1 cellular context compared by ENCODE assay signal in the genomic region with DNA sequence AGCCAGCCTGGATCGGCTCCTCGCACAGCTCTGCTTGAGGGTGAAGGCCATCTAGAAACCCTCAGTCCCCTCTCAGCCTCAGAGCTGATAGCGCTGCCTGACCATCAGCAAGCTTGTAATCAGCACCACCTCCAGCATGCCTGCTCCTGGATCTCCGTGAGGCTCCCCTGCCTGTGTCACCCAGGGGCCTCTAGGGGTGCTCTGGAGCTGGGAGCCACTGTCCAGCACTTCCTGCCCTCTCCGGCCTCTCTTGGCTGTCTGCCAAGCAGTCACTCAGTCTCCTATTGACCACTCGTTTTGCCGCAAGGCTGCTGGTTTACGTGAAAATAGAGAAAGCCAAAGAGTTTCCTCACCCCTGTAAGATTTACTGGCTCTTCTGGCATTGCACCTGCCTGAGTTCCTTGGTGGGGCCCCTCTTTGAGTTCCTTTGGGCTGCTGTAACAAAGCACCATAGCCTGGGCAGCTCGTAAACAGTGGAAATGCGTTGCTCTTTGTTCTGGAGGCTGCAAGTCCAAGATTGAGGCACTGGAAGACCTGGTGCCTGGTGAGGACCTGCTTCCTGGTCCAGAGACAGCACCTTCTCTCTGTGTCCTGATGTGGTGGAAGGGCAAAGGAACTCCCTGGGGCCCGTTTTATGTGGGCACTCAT.
TF ChIP-seq lines count a peak whose summit lies in the region.

No MANE protein-coding gene starts in this region.

TF ChIP-seq in HepG2, 621 proteins besides CTCF, POLR2A, EP300 and RAD21 (continued from another document and continues in another):
- TF ChIP-seq, protein P1, sequence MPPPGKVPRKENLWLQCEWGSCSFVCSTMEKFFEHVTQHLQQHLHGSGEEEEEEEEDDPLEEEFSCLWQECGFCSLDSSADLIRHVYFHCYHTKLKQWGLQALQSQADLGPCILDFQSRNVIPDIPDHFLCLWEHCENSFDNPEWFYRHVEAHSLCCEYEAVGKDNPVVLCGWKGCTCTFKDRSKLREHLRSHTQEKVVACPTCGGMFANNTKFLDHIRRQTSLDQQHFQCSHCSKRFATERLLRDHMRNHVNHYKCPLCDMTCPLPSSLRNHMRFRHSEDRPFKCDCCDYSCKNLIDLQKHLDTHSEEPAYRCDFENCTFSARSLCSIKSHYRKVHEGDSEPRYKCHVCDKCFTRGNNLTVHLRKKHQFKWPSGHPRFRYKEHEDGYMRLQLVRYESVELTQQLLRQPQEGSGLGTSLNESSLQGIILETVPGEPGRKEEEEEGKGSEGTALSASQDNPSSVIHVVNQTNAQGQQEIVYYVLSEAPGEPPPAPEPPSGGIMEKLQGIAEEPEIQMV (CRISPR knock-in tag; IDR thresholded peaks at IDR 0.05; ENCODE audit: low read depth): 0 out of 2 replicates have a peak, but pooled peaks have one; percentile 19
- TF ChIP-seq TARDBP (CRISPR knock-in tag; IDR thresholded peaks at IDR 0.05): peak; percentile 91
- TF ChIP-seq, protein P2, sequence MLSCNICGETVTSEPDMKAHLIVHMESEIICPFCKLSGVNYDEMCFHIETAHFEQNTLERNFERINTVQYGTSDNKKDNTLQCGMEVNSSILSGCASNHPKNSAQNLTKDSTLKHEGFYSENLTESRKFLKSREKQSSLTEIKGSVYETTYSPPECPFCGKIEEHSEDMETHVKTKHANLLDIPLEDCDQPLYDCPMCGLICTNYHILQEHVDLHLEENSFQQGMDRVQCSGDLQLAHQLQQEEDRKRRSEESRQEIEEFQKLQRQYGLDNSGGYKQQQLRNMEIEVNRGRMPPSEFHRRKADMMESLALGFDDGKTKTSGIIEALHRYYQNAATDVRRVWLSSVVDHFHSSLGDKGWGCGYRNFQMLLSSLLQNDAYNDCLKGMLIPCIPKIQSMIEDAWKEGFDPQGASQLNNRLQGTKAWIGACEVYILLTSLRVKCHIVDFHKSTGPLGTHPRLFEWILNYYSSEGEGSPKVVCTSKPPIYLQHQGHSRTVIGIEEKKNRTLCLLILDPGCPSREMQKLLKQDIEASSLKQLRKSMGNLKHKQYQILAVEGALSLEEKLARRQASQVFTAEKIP (CRISPR knock-in tag; IDR thresholded peaks at IDR 0.05; ENCODE audit: borderline replicate concordance): no peak
- TF ChIP-seq SMYD3 (CRISPR knock-in tag; IDR thresholded peaks at IDR 0.05): peak; percentile 62; the same call in 1 of the 2 replicates
- TF ChIP-seq, protein P3, sequence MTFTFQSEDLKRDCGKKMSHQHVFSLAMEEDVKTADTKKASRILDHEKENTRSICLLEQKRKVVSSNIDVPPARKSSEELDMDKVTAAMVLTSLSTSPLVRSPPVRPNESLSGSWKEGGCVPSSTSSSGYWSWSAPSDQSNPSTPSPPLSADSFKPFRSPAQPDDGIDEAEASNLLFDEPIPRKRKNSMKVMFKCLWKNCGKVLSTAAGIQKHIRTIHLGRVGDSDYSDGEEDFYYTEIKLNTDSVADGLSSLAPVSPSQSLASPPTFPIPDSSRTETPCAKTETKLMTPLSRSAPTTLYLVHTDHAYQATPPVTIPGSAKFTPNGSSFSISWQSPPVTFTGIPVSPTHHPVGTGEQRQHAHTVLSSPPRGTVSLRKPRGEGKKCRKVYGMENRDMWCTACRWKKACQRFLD (CRISPR knock-in tag; IDR thresholded peaks at IDR 0.05; ENCODE audit: borderline replicate concordance): 0 out of 2 replicates have a peak, but pooled peaks have one; percentile 42
- TF ChIP-seq ZNF296 (CRISPR knock-in tag; conservative IDR thresholded peaks at IDR 0.05): no peak; the same call in 1 of the 2 replicates
- TF ChIP-seq, protein P4, sequence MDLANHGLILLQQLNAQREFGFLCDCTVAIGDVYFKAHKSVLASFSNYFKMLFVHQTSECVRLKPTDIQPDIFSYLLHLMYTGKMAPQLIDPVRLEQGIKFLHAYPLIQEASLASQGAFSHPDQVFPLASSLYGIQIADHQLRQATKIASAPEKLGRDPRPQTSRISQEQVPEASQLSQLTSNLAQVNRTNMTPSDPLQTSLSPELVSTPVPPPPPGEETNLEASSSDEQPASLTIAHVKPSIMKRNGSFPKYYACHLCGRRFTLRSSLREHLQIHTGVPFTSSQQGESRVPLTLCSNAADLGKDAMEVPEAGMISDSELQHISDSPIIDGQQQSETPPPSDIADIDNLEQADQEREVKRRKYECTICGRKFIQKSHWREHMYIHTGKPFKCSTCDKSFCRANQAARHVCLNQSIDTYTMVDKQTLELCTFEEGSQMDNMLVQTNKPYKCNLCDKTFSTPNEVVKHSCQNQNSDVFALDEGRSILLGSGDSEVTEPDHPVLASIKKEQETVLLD (CRISPR knock-in tag; IDR thresholded peaks at IDR 0.05; ENCODE audit: low read depth): no peak
- TF ChIP-seq JUND (CRISPR knock-in tag; IDR thresholded peaks at IDR 0.05): no peak
- TF ChIP-seq ZC3H13 (CRISPR knock-in tag; IDR thresholded peaks at IDR 0.05): no peak
- TF ChIP-seq NCOA2 (CRISPR knock-in tag; IDR thresholded peaks at IDR 0.05): peak; percentile 72; the same call in 1 of the 2 replicates
- no peak for TF ChIP-seq SOX13 (IDR thresholded peaks at IDR 0.05)
- peak in 1 of 2 experiments; percentile 69; a peak in 2 of 4 replicates for TF ChIP-seq SOX13 (CRISPR knock-in tag; conservative IDR thresholded peaks at IDR 0.05 in 1 of 2, IDR thresholded peaks at IDR 0.05 in 1 of 2)
- TF ChIP-seq ZFP37 (CRISPR knock-in tag; IDR thresholded peaks at IDR 0.05; ENCODE audit: borderline replicate concordance): peak; percentile 68; the same call in 1 of the 2 replicates
- TF ChIP-seq, protein P5, sequence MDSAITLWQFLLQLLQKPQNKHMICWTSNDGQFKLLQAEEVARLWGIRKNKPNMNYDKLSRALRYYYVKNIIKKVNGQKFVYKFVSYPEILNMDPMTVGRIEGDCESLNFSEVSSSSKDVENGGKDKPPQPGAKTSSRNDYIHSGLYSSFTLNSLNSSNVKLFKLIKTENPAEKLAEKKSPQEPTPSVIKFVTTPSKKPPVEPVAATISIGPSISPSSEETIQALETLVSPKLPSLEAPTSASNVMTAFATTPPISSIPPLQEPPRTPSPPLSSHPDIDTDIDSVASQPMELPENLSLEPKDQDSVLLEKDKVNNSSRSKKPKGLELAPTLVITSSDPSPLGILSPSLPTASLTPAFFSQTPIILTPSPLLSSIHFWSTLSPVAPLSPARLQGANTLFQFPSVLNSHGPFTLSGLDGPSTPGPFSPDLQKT (CRISPR knock-in tag; IDR thresholded peaks at IDR 0.05; ENCODE audit: borderline replicate concordance): no peak
- TF ChIP-seq ZNF556 (CRISPR knock-in tag; IDR thresholded peaks at IDR 0.05; ENCODE audit: borderline replicate concordance): peak; percentile 72; the same call in 1 of the 2 replicates
- peak; percentile 82; the same call in 1 of the 2 replicates for TF ChIP-seq ZNF331 (CRISPR knock-in tag; IDR thresholded peaks at IDR 0.05)
- peak; percentile 82 for TF ChIP-seq SKI (IDR thresholded peaks at IDR 0.05; ENCODE audit: partially characterized antibody)
- TF ChIP-seq, protein P6, sequence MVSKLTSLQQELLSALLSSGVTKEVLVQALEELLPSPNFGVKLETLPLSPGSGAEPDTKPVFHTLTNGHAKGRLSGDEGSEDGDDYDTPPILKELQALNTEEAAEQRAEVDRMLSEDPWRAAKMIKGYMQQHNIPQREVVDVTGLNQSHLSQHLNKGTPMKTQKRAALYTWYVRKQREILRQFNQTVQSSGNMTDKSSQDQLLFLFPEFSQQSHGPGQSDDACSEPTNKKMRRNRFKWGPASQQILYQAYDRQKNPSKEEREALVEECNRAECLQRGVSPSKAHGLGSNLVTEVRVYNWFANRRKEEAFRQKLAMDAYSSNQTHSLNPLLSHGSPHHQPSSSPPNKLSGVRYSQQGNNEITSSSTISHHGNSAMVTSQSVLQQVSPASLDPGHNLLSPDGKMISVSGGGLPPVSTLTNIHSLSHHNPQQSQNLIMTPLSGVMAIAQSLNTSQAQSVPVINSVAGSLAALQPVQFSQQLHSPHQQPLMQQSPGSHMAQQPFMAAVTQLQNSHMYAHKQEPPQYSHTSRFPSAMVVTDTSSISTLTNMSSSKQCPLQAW (CRISPR knock-in tag; IDR thresholded peaks at IDR 0.05): peak; percentile 88
- no peak for TF ChIP-seq ZSCAN20 (CRISPR knock-in tag; IDR thresholded peaks at IDR 0.05; ENCODE audit: borderline replicate concordance)
- TF ChIP-seq RXRA (CRISPR knock-in tag; IDR thresholded peaks at IDR 0.05): 0 out of 2 replicates have a peak, but pooled peaks have one; percentile 44
- peak in 1 of 2 experiments; percentile 79; a peak in 1 of 4 replicates for TF ChIP-seq KLF16 (CRISPR knock-in tag; IDR thresholded peaks at IDR 0.05)
- peak; percentile 98 for TF ChIP-seq NFIC (IDR thresholded peaks at IDR 0.05; ENCODE audit: low read length)
- TF ChIP-seq, protein P7, sequence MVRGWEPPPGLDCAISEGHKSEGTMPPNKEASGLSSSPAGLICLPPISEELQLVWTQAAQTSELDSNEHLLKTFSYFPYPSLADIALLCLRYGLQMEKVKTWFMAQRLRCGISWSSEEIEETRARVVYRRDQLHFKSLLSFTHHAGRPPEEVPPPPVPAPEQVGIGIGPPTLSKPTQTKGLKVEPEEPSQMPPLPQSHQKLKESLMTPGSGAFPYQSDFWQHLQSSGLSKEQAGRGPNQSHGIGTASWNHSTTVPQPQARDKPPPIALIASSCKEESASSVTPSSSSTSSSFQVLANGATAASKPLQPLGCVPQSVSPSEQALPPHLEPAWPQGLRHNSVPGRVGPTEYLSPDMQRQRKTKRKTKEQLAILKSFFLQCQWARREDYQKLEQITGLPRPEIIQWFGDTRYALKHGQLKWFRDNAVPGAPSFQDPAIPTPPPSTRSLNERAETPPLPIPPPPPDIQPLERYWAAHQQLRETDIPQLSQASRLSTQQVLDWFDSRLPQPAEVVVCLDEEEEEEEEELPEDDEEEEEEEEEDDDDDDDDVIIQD (CRISPR knock-in tag; IDR thresholded peaks at IDR 0.05; ENCODE audit: low read depth): peak; percentile 89
- TF ChIP-seq KDM3A (CRISPR knock-in tag; IDR thresholded peaks at IDR 0.05; ENCODE audit: low read depth): peak; percentile 62; the same call in 1 of the 2 replicates
- peak; percentile 81; the same call in 1 of the 2 replicates for TF ChIP-seq ZNF124 (CRISPR knock-in tag; IDR thresholded peaks at IDR 0.05)
- no peak for TF ChIP-seq ZNF484 (CRISPR knock-in tag; IDR thresholded peaks at IDR 0.05; ENCODE audit: borderline replicate concordance, low read depth)
- TF ChIP-seq ZBTB3 (CRISPR knock-in tag; IDR thresholded peaks at IDR 0.05; ENCODE audit: borderline replicate concordance, low read depth): 0 out of 2 replicates have a peak, but pooled peaks have one; percentile 18
- TF ChIP-seq, protein P8, sequence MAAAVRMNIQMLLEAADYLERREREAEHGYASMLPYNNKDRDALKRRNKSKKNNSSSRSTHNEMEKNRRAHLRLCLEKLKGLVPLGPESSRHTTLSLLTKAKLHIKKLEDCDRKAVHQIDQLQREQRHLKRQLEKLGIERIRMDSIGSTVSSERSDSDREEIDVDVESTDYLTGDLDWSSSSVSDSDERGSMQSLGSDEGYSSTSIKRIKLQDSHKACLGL (CRISPR knock-in tag; IDR thresholded peaks at IDR 0.05): no peak
- TF ChIP-seq FOSL2 (CRISPR knock-in tag; IDR thresholded peaks at IDR 0.05): peak; percentile 51; the same call in 1 of the 2 replicates
- TF ChIP-seq NFATC3 (CRISPR knock-in tag; IDR thresholded peaks at IDR 0.05): 0 out of 2 replicates have a peak, but pooled peaks have one; percentile 38
- peak; percentile 84; the same call in 1 of the 2 replicates for TF ChIP-seq ZNF441 (CRISPR knock-in tag; IDR thresholded peaks at IDR 0.05; ENCODE audit: borderline replicate concordance)
- TF ChIP-seq ZNF264 (CRISPR knock-in tag; IDR thresholded peaks at IDR 0.05): peak; percentile 60; the same call in 1 of the 2 replicates
- TF ChIP-seq PHF20 (CRISPR knock-in tag; IDR thresholded peaks at IDR 0.05): peak; percentile 65
- TF ChIP-seq, protein P9, sequence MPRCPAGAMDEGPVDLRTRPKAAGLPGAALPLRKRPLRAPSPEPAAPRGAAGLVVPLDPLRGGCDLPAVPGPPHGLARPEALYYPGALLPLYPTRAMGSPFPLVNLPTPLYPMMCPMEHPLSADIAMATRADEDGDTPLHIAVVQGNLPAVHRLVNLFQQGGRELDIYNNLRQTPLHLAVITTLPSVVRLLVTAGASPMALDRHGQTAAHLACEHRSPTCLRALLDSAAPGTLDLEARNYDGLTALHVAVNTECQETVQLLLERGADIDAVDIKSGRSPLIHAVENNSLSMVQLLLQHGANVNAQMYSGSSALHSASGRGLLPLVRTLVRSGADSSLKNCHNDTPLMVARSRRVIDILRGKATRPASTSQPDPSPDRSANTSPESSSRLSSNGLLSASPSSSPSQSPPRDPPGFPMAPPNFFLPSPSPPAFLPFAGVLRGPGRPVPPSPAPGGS (CRISPR knock-in tag; IDR thresholded peaks at IDR 0.05): peak; percentile 23; the same call in 1 of the 2 replicates
- peak; percentile 76; the same call in 1 of the 2 replicates for TF ChIP-seq BRCA1 (CRISPR knock-in tag; IDR thresholded peaks at IDR 0.05)
- TF ChIP-seq, protein P10, sequence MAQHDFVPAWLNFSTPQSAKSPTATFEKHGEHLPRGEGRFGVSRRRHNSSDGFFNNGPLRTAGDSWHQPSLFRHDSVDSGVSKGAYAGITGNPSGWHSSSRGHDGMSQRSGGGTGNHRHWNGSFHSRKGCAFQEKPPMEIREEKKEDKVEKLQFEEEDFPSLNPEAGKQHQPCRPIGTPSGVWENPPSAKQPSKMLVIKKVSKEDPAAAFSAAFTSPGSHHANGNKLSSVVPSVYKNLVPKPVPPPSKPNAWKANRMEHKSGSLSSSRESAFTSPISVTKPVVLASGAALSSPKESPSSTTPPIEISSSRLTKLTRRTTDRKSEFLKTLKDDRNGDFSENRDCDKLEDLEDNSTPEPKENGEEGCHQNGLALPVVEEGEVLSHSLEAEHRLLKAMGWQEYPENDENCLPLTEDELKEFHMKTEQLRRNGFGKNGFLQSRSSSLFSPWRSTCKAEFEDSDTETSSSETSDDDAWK (CRISPR knock-in tag; IDR thresholded peaks at IDR 0.05): no peak
- TF ChIP-seq, protein P11, sequence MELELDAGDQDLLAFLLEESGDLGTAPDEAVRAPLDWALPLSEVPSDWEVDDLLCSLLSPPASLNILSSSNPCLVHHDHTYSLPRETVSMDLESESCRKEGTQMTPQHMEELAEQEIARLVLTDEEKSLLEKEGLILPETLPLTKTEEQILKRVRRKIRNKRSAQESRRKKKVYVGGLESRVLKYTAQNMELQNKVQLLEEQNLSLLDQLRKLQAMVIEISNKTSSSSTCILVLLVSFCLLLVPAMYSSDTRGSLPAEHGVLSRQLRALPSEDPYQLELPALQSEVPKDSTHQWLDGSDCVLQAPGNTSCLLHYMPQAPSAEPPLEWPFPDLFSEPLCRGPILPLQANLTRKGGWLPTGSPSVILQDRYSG (CRISPR knock-in tag; IDR thresholded peaks at IDR 0.05): no peak
- TF ChIP-seq ZNF589 (CRISPR knock-in tag; conservative IDR thresholded peaks at IDR 0.05): no peak
- no peak for TF ChIP-seq TRIM24 (CRISPR knock-in tag; IDR thresholded peaks at IDR 0.05)
- TF ChIP-seq ATRX (CRISPR knock-in tag; IDR thresholded peaks at IDR 0.05; ENCODE audit: borderline replicate concordance): no peak
- peak; percentile 51 for TF ChIP-seq HIVEP1 (CRISPR knock-in tag; IDR thresholded peaks at IDR 0.05)
- TF ChIP-seq HNF4A (CRISPR knock-in tag; IDR thresholded peaks at IDR 0.05): peak; percentile 66
- TF ChIP-seq HOXA3 (CRISPR knock-in tag; IDR thresholded peaks at IDR 0.05): peak; percentile 86
- no peak for TF ChIP-seq ZNF101 (CRISPR knock-in tag; IDR thresholded peaks at IDR 0.05; ENCODE audit: borderline replicate concordance, low read depth)
